ENCODE assay signal across 18 cellular contexts in genomic region chr7:121198502-121198901, GRCh38.
DNase-seq lines count a peak whose midpoint lies in the region; ATAC-seq, FAIRE-seq and TF ChIP-seq lines count a peak whose summit lies in the region.
"Had no signal": no experiment of that assay in that cellular context is flagged by ENCODE, and none has a peak within 500 bp of the region (broad histone marks: within the 10 kb centered on the region; RNA-seq: fewer than 3 reads in every experiment).

No MANE protein-coding gene starts in this region.

- CTCF ChIA-PET in PC-9 (lab: Charles Lee): no interaction called here

- H3K36me3 ChIP-seq in BLaER1: no peaks in the 10 kb centered on the region
- H3K36me3 ChIP-seq in PC-9 (ENCODE audit: low read depth): no peaks in the 10 kb centered on the region
- no peaks in the 10 kb centered on the region for H3K36me3 ChIP-seq in left ventricle myocardium inferior
- no peaks in the 10 kb centered on the region for H3K36me3 ChIP-seq in gastrocnemius medialis
- H3K36me3 ChIP-seq in spleen: no peaks in the 10 kb centered on the region

- peak overlapping the region; percentile 83 for H3K9ac ChIP-seq in BLaER1

- POLR2A ChIA-PET in PC-9 (lab: Charles Lee; ENCODE audit: unreplicated experiment): no interaction called here

- H3K9me3 ChIP-seq in BLaER1: no peaks in the 10 kb centered on the region
- H3K9me3 ChIP-seq in PC-9 (ENCODE audit: insufficient read depth, low read depth): peaks cover 8% of the 10 kb centered on the region; the same call in 1 of the 2 replicates
- H3K9me3 ChIP-seq in left ventricle myocardium inferior (replicated peaks): no peaks in the 10 kb centered on the region
- H3K9me3 ChIP-seq in gastrocnemius medialis: no peaks in the 10 kb centered on the region
- no peaks in the 10 kb centered on the region for H3K9me3 ChIP-seq in spleen

- H4K20me1 ChIP-seq in BLaER1 (no peaks in the 10 kb centered on the region), PC-9 (ENCODE audit: insufficient read depth) (no peaks in the 10 kb centered on the region)

- TF ChIP-seq CTCF in PC-9 (conservative IDR thresholded peaks at IDR 0.05) (no peak), left ventricle myocardium inferior (IDR thresholded peaks at IDR 0.05; ENCODE audit: borderline replicate concordance) (no peak), gastrocnemius medialis (IDR thresholded peaks at IDR 0.05 in 4 of 5, conservative IDR thresholded peaks at IDR 0.05 in 1 of 5) (no peak), spleen (IDR thresholded peaks at IDR 0.05 in 8 of 11, conservative IDR thresholded peaks at IDR 0.05 in 3 of 11) (no peak)

- H3K27ac ChIP-seq in BLaER1 (peak overlapping the region; percentile 96), PC-9 (no peak overlapping the region), left ventricle myocardium inferior (replicated peaks) (peak overlapping the region; percentile 78), gastrocnemius medialis (peak overlapping the region; percentile 79 to 90 (median 83)), spleen (no peak overlapping the region)

- 85 to 93% (median 86%) methylated on average over 6 of the region's 6 CpGs for WGBS in spleen, 5 donors

- H3K4me3 ChIP-seq in BLaER1 (peak overlapping the region; percentile 69), PC-9 (no peak overlapping the region), left ventricle myocardium inferior (peak overlapping the region; percentile 39), gastrocnemius medialis (no peak overlapping the region), spleen (no peak overlapping the region)

- no peaks in the 10 kb centered on the region for H3K9me2 ChIP-seq in PC-9 (ENCODE audit: insufficient read depth)

- H3K79me2 ChIP-seq in PC-9 (ENCODE audit: low read depth): no peaks in the 10 kb centered on the region

- no TSS peak for BruUV-seq in PC-9 (replicated peaks; lab: Mats Ljungman, UMichigan)

- peak; percentile 83 to 88 for ATAC-seq in gastrocnemius medialis
- ATAC-seq: Panc1 had no signal

- TF ChIP-seq POLR2A in gastrocnemius medialis (IDR thresholded peaks at IDR 0.05) (no peak), spleen (IDR thresholded peaks at IDR 0.05) (no peak)

- H3K27me3 ChIP-seq in BLaER1 (no peaks in the 10 kb centered on the region), PC-9 (ENCODE audit: insufficient read depth, low read depth) (no peaks in the 10 kb centered on the region), left ventricle myocardium inferior (ENCODE audit: low read depth) (no peaks in the 10 kb centered on the region), gastrocnemius medialis (no peaks in the 10 kb centered on the region), spleen (replicated peaks in 1 of 7) (no peaks in the 10 kb centered on the region)

- DNase-seq in PC-9 (no peak), left ventricle myocardium inferior (no peak), gastrocnemius medialis (peak; percentile 43 to 60), spleen (no peak), RCC 7860 (ENCODE audit: low spot score) (no peak), NCI-H1436 (lab: John Stamatoyannopoulos, UW) (no peak)
- DNase-seq in activated CD8-positive, alpha-beta memory T cell treated with anti-CD3 and anti-CD28 coated beads, Interleukin-2, amount 50 U/mL, for 48 hours: no peak
- DNase-seq: DMS79, KG1, NCI-H1105 treated with DMSO at 0.1 percent for 48 hours, NCI-H187, NCI-H2107, NCI-H2227 treated with DMSO at 0.1 percent for 48 hours, NCI-H524 treated with DMSO at 0.1 percent for 48 hours had no signal

- H3K4me1 ChIP-seq in BLaER1: peaks cover 92% of the 10 kb centered on the region
- H3K4me1 ChIP-seq in PC-9 (replicated peaks; ENCODE audit: insufficient read depth): no peaks in the 10 kb centered on the region
- H3K4me1 ChIP-seq in left ventricle myocardium inferior: peaks cover 39% of the 10 kb centered on the region
- H3K4me1 ChIP-seq in gastrocnemius medialis: peaks cover 76 to 90% of the 10 kb centered on the region in 2 donors
- H3K4me1 ChIP-seq in spleen: peaks cover 0 to 20% (median 8%) of the 10 kb centered on the region in 6 donors

- peak overlapping the region; percentile 66; the same call in 1 of the 2 replicates for H2AFZ ChIP-seq in PC-9

- H3F3A ChIP-seq in PC-9 (ENCODE audit: insufficient read depth, low read depth): no peaks in the 10 kb centered on the region

- intact Hi-C loops in PC-9 (cut with micrococcal nuclease; ENCODE audit: unreplicated experiment) (no loop called here), left ventricle myocardium inferior (cut with micrococcal nuclease) (no loop called here), gastrocnemius medialis (cut with DNase I; ENCODE audit: low total_unique reads) (loop anchor here (10.0 kb wide), 2 partner anchors 204 to 244 kb away; partner anchors contain the start of gene ING3), spleen (cut with DNase I; ENCODE audit: low total_unique reads) (no loop called here)

- in situ Hi-C loops in gastrocnemius medialis (cut with MboI; ENCODE audit: low sequenced_read_pairs in 4 of 4): no loop called here

- FAIRE-seq in RCC 7860 (lab: Jason Lieb, UNC): no peak
- FAIRE-seq: A204.1, H54 had no signal

- H3K4me2 ChIP-seq in BLaER1: peak overlapping the region; percentile 82
- no peak overlapping the region for H3K4me2 ChIP-seq in PC-9

Comparison
In these comparisons a context has a peak if more than half of its experiments do, and no peak if none do; other contexts are left out.
1. H3K27ac ChIP-seq: peak in BLaER1 (single experiment), left ventricle myocardium inferior (single experiment) and gastrocnemius medialis (4 of 4); none in PC-9 (single experiment) and spleen (0 of 8).
2. H3K4me3 ChIP-seq: peak in BLaER1 (single experiment) and left ventricle myocardium inferior (single experiment); none in PC-9 (single experiment), gastrocnemius medialis (0 of 4) and spleen (0 of 8).
3. DNase-seq: peak in gastrocnemius medialis (2 of 2); none in PC-9 (0 of 2), left ventricle myocardium inferior (single experiment), spleen (single experiment), activated CD8-positive, alpha-beta memory T cell treated with anti-CD3 and anti-CD28 coated beads, Interleukin-2, amount 50 U/mL, for 48 hours (single experiment), RCC 7860 (single experiment) and NCI-H1436 (single experiment).